In genomic region chr1:162632234-162632666, GRCh38 we compare ENCODE assay signal across 10 cellular contexts. TPM values are rescaled to one million over a fixed set of nuclear protein-coding genes. Genes with fewer than 3 reads are reported as not detected.
A peak's percentile ranks its signal among the peaks of the same experiment; 100 is the strongest.
DNase-seq lines count a peak whose midpoint lies in the region; ATAC-seq and TF ChIP-seq lines count a peak whose summit lies in the region.
"Had no signal": no experiment of that assay in that cellular context is flagged by ENCODE, and none has a peak within 500 bp of the region (broad histone marks: within the 10 kb centered on the region; RNA-seq: fewer than 3 reads in every experiment).

Gene DDR2 (plus strand): TSS chr1:162632464. CDS start chr1:162719064, 86,600 bp downstream.

- DNase-seq in AG20443 (ENCODE audit: low spot score) = peak; percentile 79
- DNase-seq in SJSA1 (ENCODE audit: low read depth in 1 of 2, low spot score in 2 of 2) = peak; percentile 88 to 95
- DNase-seq in fibroblast of the conjunctiva (ENCODE audit: low read depth) = peak; percentile 95
- peak; percentile 92 for DNase-seq in osteocyte (ENCODE audit: extremely low spot score, unreplicated experiment)
- no peak for DNase-seq in 8988T
- no peak for DNase-seq in erythroblast (lab: John Stamatoyannopoulos, UW)
- DNase-seq: Kasumi-1; stimulated activated CD4-positive, alpha-beta T cell treated with anti-CD3 and anti-CD28 coated beads, Interleukin-2, amount 100 ng/mL, for 48 hours had no signal

- no peaks in the 10 kb centered on the region for H3K36me3 ChIP-seq in SJSA1

- no peaks in the 10 kb centered on the region for H3K9me3 ChIP-seq in SJSA1 (replicated peaks)

- no peaks in the 10 kb centered on the region for H3K9me3 Mint-ChIP-seq in osteocyte (ENCODE audit: unreplicated experiment)

- H3K4me1 Mint-ChIP-seq in osteocyte (ENCODE audit: unreplicated experiment) = peaks cover 71% of the 10 kb centered on the region

- peak within 1 kb of the TSS; percentile 92 for H3K4me3 Mint-ChIP-seq in osteocyte (ENCODE audit: unreplicated experiment)

- H3K4me3 ChIP-seq in SJSA1 = peak within 1 kb of the TSS; percentile 46

- H3K36me3 Mint-ChIP-seq in osteocyte (ENCODE audit: unreplicated experiment) = no peaks in the 10 kb centered on the region

- H3K27me3 Mint-ChIP-seq in osteocyte (ENCODE audit: unreplicated experiment) = no peaks in the 10 kb centered on the region

- ATAC-seq in GM18909 (IDR thresholded peaks at IDR 0.05; ENCODE audit: poor library complexity, unreplicated experiment) = no peak
- ATAC-seq in HG03175 (IDR thresholded peaks at IDR 0.05; ENCODE audit: unreplicated experiment) = no peak

- no peak for TF ChIP-seq POLR2A in erythroblast (IDR thresholded peaks at IDR 0.05; ENCODE audit: low read length)

- H3K4me1 ChIP-seq in SJSA1 (replicated peaks) = peaks cover 55% of the 10 kb centered on the region

- peak within 1 kb of the TSS; percentile 98 for H3K27ac Mint-ChIP-seq in osteocyte (ENCODE audit: unreplicated experiment)

- peak within 1 kb of the TSS; percentile 86 for H3K27ac ChIP-seq in SJSA1

- H3K27me3 ChIP-seq in SJSA1 (replicated peaks) = no peaks in the 10 kb centered on the region

- no peak for TF ChIP-seq CTCF in osteocyte (IDR thresholded peaks at IDR 0.05)

RNA-seq across cellular contexts. Expression of gene DDR2, which starts in this region (rescaled TPM):
- 52.7 and 62.8 TPM in 2 replicates for total RNA-seq in SJSA1 (2014; rRNA removed; shearing (Covaris generic))
- total RNA-seq in osteocyte = 173 and 185 TPM in 2 replicates

Comparison
In these comparisons a context has a peak if more than half of its experiments do, and no peak if none do; other contexts are left out.
1. DNase-seq: peak in AG20443 (single experiment), SJSA1 (2 of 2), fibroblast of the conjunctiva (single experiment) and osteocyte (single experiment); none in 8988T (single experiment) and erythroblast (0 of 2).